24 cellular contexts compared by ENCODE assay signal in genomic region chr1:223758734-223759133, GRCh38.
"Had no signal": no experiment of that assay in that cellular context is flagged by ENCODE, and none has a peak within 500 bp of the region (broad histone marks: within the 10 kb centered on the region; RNA-seq: fewer than 3 reads in every experiment).

No MANE protein-coding gene starts in this region.

- H3K27ac ChIP-seq: lower lobe of right lung, ovary, psoas muscle, sigmoid colon, thoracic aorta, tibial nerve, upper lobe of left lung, uterus had no signal

- H3K27ac Mint-ChIP-seq: stimulated activated naive B cell treated with anti-CD40 and anti-IgM and Interleukin-4, amounts not matched to agents 10 μg/mL and 1 μg/mL and 100 μg/mL, for 72 hours; stimulated activated naive CD8-positive, alpha-beta T cell treated with anti-CD3 and anti-CD28 coated beads, Interleukin-15, Interleukin-2, amounts not matched to agents 100 ng/mL and 50 ng/mL, for 24 hours had no signal

- H3K9me3 ChIP-seq: lower lobe of right lung, mucosa of descending colon, ovary, psoas muscle, sigmoid colon, thoracic aorta, tibial nerve, upper lobe of left lung, uterus had no signal

- DNase-seq: cortex of kidney; hypothalamus; immature natural killer cell; islet precursor cell; kidney glomerular epithelial cell; left ventricle myocardium superior; lower lobe of right lung; mesenchymal stem cell; mucosa of descending colon; naive thymus-derived CD4-positive, alpha-beta T cell; occipital lobe; ovary; psoas muscle; right cardiac atrium; sigmoid colon; stimulated activated CD4-positive, alpha-beta T cell treated with anti-CD3 and anti-CD28 coated beads, Interleukin-4, amount 100 ng/mL, for 4 hours; stimulated activated naive B cell treated with anti-CD40 and anti-IgM and Interleukin-4, amounts not matched to agents 10 μg/mL and 1 μg/mL and 100 μg/mL, for 72 hours; upper lobe of left lung; uterus had no signal

- H3K27me3 ChIP-seq: ovary, sigmoid colon, tibial nerve, upper lobe of left lung, uterus had no signal

- H3K4me3 Mint-ChIP-seq: immature natural killer cell; mesothelial cell of epicardium; naive thymus-derived CD4-positive, alpha-beta T cell; stimulated activated naive B cell treated with anti-CD40 and anti-IgM and Interleukin-4, amounts not matched to agents 10 μg/mL and 1 μg/mL and 100 μg/mL, for 72 hours; stimulated activated naive CD8-positive, alpha-beta T cell treated with anti-CD3 and anti-CD28 coated beads, Interleukin-15, Interleukin-2, amounts not matched to agents 100 ng/mL and 50 ng/mL, for 24 hours had no signal

- ATAC-seq: left ventricle myocardium superior; lower lobe of right lung; mucosa of descending colon; naive thymus-derived CD4-positive, alpha-beta T cell; psoas muscle; right cardiac atrium; stimulated activated naive B cell treated with anti-CD40 and anti-IgM and Interleukin-4, amounts not matched to agents 10 μg/mL and 1 μg/mL and 100 μg/mL, for 72 hours had no signal

- H3K4me1 Mint-ChIP-seq: immature natural killer cell; naive thymus-derived CD4-positive, alpha-beta T cell; stimulated activated naive B cell treated with anti-CD40 and anti-IgM and Interleukin-4, amounts not matched to agents 10 μg/mL and 1 μg/mL and 100 μg/mL, for 72 hours had no signal

- FAIRE-seq: frontal cortex had no signal

- H3K27me3 Mint-ChIP-seq: naive thymus-derived CD4-positive, alpha-beta T cell; stimulated activated naive B cell treated with anti-CD40 and anti-IgM and Interleukin-4, amounts not matched to agents 10 μg/mL and 1 μg/mL and 100 μg/mL, for 72 hours; stimulated activated naive CD8-positive, alpha-beta T cell treated with anti-CD3 and anti-CD28 coated beads, Interleukin-15, Interleukin-2, amounts not matched to agents 100 ng/mL and 50 ng/mL, for 24 hours had no signal

- H3K4me3 ChIP-seq: lower lobe of right lung, mucosa of descending colon, ovary, psoas muscle, sigmoid colon, thoracic aorta, tibial nerve, upper lobe of left lung, uterus had no signal

- H3K4me1 ChIP-seq: psoas muscle, sigmoid colon, uterus had no signal

- H3K9me3 Mint-ChIP-seq: immature natural killer cell; mesothelial cell of epicardium; naive thymus-derived CD4-positive, alpha-beta T cell; stimulated activated naive B cell treated with anti-CD40 and anti-IgM and Interleukin-4, amounts not matched to agents 10 μg/mL and 1 μg/mL and 100 μg/mL, for 72 hours; stimulated activated naive CD8-positive, alpha-beta T cell treated with anti-CD3 and anti-CD28 coated beads, Interleukin-15, Interleukin-2, amounts not matched to agents 100 ng/mL and 50 ng/mL, for 24 hours had no signal

- H3K36me3 ChIP-seq: ovary, uterus had no signal
